16 cellular contexts compared by ENCODE assay signal in the genomic region with DNA sequence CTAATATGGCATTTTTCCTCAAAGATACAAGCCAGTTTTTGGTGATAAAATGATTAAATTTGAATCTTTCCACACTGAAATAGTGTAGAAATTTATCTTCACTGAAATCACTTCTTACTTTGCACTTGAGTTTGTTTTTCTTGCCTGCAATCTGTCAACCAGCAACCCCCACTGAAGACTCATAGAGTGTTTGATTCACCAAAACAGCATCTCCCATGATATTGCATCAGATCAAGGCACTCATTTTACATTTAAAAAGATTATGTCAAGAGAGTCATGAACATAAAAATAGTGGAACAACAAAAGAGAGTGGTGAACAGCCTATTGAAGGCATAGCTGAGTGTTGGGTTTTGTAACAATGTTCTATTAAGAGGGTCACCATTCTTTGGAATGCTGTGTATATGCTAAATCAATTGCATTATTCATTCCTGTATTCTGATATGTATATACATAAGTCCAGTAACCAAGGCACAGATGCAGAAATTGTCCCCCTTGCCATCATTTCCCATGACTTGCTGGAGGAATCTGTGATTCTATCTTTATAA.
"Had no signal": no experiment of that assay in that cellular context is flagged by ENCODE, and none has a peak within 500 bp of the region (broad histone marks: within the 10 kb centered on the region; RNA-seq: fewer than 3 reads in every experiment).

No MANE protein-coding gene starts in this region.

- DNase-seq: cortex of kidney; effector memory CD4-positive, alpha-beta T cell; glutamatergic neuron; kidney; left cardiac atrium; left ventricle myocardium inferior; lower lobe of right lung; natural killer cell; sigmoid colon; stimulated activated CD4-positive, alpha-beta T cell treated with anti-CD3 and anti-CD28 coated beads, Interleukin-2, amount 100 ng/mL, for 48 hours; stimulated activated naive CD4-positive, alpha-beta T cell treated with Interleukin-2 at 50 U/mL for 16 hours; trophoblast cell had no signal

- ATAC-seq: gastroesophageal sphincter, left cardiac atrium, lower lobe of right lung, natural killer cell had no signal

- H3K4me3 ChIP-seq: esophagus muscularis mucosa, gastroesophageal sphincter, left ventricle myocardium inferior, lower lobe of right lung, right atrium auricular region, sigmoid colon, smooth muscle cell had no signal
